Comparison of ENCODE assay signal across 24 cellular contexts in genomic region chr2:172345951-172346555, GRCh38.
"Had no signal": no experiment of that assay in that cellular context is flagged by ENCODE, and none has a peak within 500 bp of the region (broad histone marks: within the 10 kb centered on the region; RNA-seq: fewer than 3 reads in every experiment).

No MANE protein-coding gene starts in this region.

- H3K36me3 ChIP-seq: lower lobe of right lung, right lobe of liver, stomach, suprapubic skin, tibial nerve had no signal

- ATAC-seq: activated T-cell treated with anti-CD3 and anti-CD28 coated beads, Interleukin-2, amount 50 U/mL, for 72 hours; foreskin keratinocyte; left lobe of liver; lower lobe of right lung; right lobe of liver; stimulated activated memory B cell treated with anti-CD40 and anti-IgM and Interleukin-4, amounts not matched to agents 10 μg/mL and 1 μg/mL and 100 μg/mL, for 72 hours had no signal

- H3K27ac ChIP-seq: coronary artery, epithelial cell of prostate, foreskin keratinocyte, lower lobe of right lung, skin epidermis, stomach, suprapubic skin, tibial nerve had no signal

- H3K27me3 ChIP-seq: foreskin keratinocyte, right lobe of liver, stomach, suprapubic skin, tibial nerve had no signal

- H3K4me1 ChIP-seq: foreskin keratinocyte, lower lobe of right lung had no signal

- H3K36me3 Mint-ChIP-seq: stimulated activated memory B cell treated with anti-CD40 and anti-IgM and Interleukin-4, amounts not matched to agents 10 μg/mL and 1 μg/mL and 100 μg/mL, for 72 hours had no signal

- H3K27ac Mint-ChIP-seq: activated CD4-positive, alpha-beta memory T cell treated with anti-CD3 and anti-CD28 coated beads, Interleukin-2, amount 10 ng/mL, durations not matched to agents 7 days and 5 days; activated CD4-positive, alpha-beta T cell treated with anti-CD3 and anti-CD28 coated beads, Interleukin-2, amount 10 ng/mL, durations not matched to agents 24 days and 14 days; activated naive CD4-positive, alpha-beta T cell treated with anti-CD3 and anti-CD28 coated beads for 36 hours; activated T-cell treated with anti-CD3 and anti-CD28 coated beads, Interleukin-2, amount 50 U/mL, for 72 hours; endodermal cell; stimulated activated memory B cell treated with anti-CD40 and anti-IgM and Interleukin-4, amounts not matched to agents 10 μg/mL and 1 μg/mL and 100 μg/mL, for 72 hours had no signal

- H3K9me3 ChIP-seq: right lobe of liver, suprapubic skin had no signal

- DNase-seq: activated CD4-positive, alpha-beta memory T cell treated with anti-CD3 and anti-CD28 coated beads, Interleukin-2, amount 10 ng/mL, durations not matched to agents 7 days and 5 days; activated CD4-positive, alpha-beta T cell treated with anti-CD3 and anti-CD28 coated beads, Interleukin-2, amount 10 ng/mL, durations not matched to agents 24 days and 14 days; activated effector memory CD4-positive, alpha-beta T cell treated with Interleukin-2 at 50 U/mL for 16 hours; activated naive CD4-positive, alpha-beta T cell treated with anti-CD3 and anti-CD28 coated beads for 36 hours; activated T-cell treated with anti-CD3 and anti-CD28 coated beads, Interleukin-2, amount 50 U/mL, for 72 hours; amygdala; cerebellar nuclear complex; endodermal cell; lower lobe of right lung; mesendoderm; naive B cell; occipital lobe; right lobe of liver; stimulated activated CD4-positive, alpha-beta T cell treated with anti-CD3 and anti-CD28 coated beads, Interleukin-2, amount 100 ng/mL, for 24 hours; stomach; T1000 had no signal

- H3K4me3 ChIP-seq: coronary artery, lower lobe of right lung, right lobe of liver, skin epidermis, stomach, suprapubic skin, tibial nerve had no signal
